In the genomic region with DNA sequence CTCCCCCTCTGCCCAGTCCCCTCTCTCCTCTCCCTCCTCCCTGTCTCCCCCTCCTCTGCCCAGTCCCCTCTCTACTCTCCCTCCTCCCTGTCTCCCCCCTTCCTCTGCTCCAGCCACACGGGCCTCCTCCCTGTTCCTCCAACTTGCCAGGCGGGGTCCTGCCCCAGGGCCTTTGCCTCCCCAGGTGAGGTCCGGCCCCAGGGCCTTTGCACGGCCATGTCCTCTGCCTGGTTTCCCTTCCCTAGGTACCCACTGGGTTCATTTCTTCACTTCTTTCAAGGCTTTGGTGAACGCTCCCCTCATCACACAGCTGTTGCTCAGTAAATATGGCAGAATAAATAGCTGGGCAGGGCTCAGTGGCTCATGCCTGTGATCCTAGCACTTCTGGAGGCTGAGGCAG, we compare ENCODE assay signal across 16 cellular contexts. TPM values are rescaled to one million over a fixed set of nuclear protein-coding genes. Genes with fewer than 3 reads are reported as not detected.
DNase-seq lines count a peak whose midpoint lies in the region; ATAC-seq, FAIRE-seq and TF ChIP-seq lines count a peak whose summit lies in the region.
"Had no signal": no experiment of that assay in that cellular context is flagged by ENCODE, and none has a peak within 500 bp of the region (broad histone marks: within the 10 kb centered on the region; RNA-seq: fewer than 3 reads in every experiment).

No MANE protein-coding gene starts in this region.

- H3K9me3 ChIP-seq in HepG2 (ENCODE audit: low read length) (no peaks in the 10 kb centered on the region), right lobe of liver (no peaks in the 10 kb centered on the region), K562 (replicated peaks; ENCODE audit: control insufficient read depth, insufficient read depth, low read depth, low read length) (no peaks in the 10 kb centered on the region), osteoblast (ENCODE audit: low read depth, low read length) (no peaks in the 10 kb centered on the region)

- H3K4me3 ChIP-seq in HepG2 (replicated peaks in 1 of 3; ENCODE audit: insufficient read depth in 1 of 3, low read depth in 2 of 3, low read length in 3 of 3) = no peak overlapping the region
- H3K4me3 ChIP-seq in right lobe of liver = no peak overlapping the region
- no peak overlapping the region for H3K4me3 ChIP-seq in K562
- H3K4me3 ChIP-seq in osteoblast (ENCODE audit: insufficient read depth, low read length) = no peak overlapping the region
- H3K4me3 ChIP-seq: GM23248 had no signal

- H3K36me3 ChIP-seq in HepG2 (replicated peaks in 1 of 2; ENCODE audit: control insufficient read depth in 1 of 2, insufficient read depth in 2 of 2, low read length in 2 of 2) = no peaks in the 10 kb centered on the region
- no peaks in the 10 kb centered on the region for H3K36me3 ChIP-seq in right lobe of liver
- no peaks in the 10 kb centered on the region for H3K36me3 ChIP-seq in K562 (ENCODE audit: control insufficient read depth, insufficient read depth, low read length)
- no peaks in the 10 kb centered on the region for H3K36me3 ChIP-seq in osteoblast (ENCODE audit: insufficient read depth, low read length)

- TF ChIP-seq EP300 in HepG2 (IDR thresholded peaks at IDR 0.05; ENCODE audit: low read depth in 2 of 2, low read length in 2 of 2) (no peak), HepG2 (CRISPR knock-in tag; IDR thresholded peaks at IDR 0.05; ENCODE audit: borderline replicate concordance) (no peak), K562 (IDR thresholded peaks at IDR 0.05; ENCODE audit: low read length) (no peak)

- no peak for ATAC-seq in HepG2
- ATAC-seq in right lobe of liver = no peak
- no peak for ATAC-seq in K562
- no peak for ATAC-seq in GM18868 (IDR thresholded peaks at IDR 0.05; ENCODE audit: unreplicated experiment)
- ATAC-seq: CD8-positive, alpha-beta T cell had no signal

- no peaks in the 10 kb centered on the region for H3K9me1 ChIP-seq in K562 (ENCODE audit: control insufficient read depth, insufficient read depth, low read length)

- 36% methylated on average over 5 of the region's 5 CpGs for WGBS in HepG2 (ENCODE audit: low lambda C conversion rate)
- WGBS in right lobe of liver (ENCODE audit: insufficient coverage, low coverage, low lambda C conversion rate, missing lambda C conversion rate) = 78% methylated on average over 5 of the region's 5 CpGs
- WGBS in K562 (ENCODE audit: insufficient coverage, low coverage, missing lambda C conversion rate) = 80% methylated on average over 4 of the region's 5 CpGs

- H3K79me2 ChIP-seq in HepG2 (ENCODE audit: insufficient read depth, low read length) = no peaks in the 10 kb centered on the region
- H3K79me2 ChIP-seq in K562 (ENCODE audit: control insufficient read depth, insufficient read depth, low read length) = no peaks in the 10 kb centered on the region
- no peaks in the 10 kb centered on the region for H3K79me2 ChIP-seq in osteoblast (ENCODE audit: insufficient read depth, low read length)

- POLR2A ChIA-PET in HepG2 (lab: Yijun Ruan, JAX) (no interaction called here), K562 (lab: Yijun Ruan, JAX) (no interaction called here)

- peaks cover 26% of the 10 kb centered on the region for H3K4me1 ChIP-seq in HepG2 (ENCODE audit: insufficient read depth, low read length)
- no peaks in the 10 kb centered on the region for H3K4me1 ChIP-seq in right lobe of liver
- H3K4me1 ChIP-seq in K562 (replicated peaks in 1 of 2; ENCODE audit: control insufficient read depth in 2 of 2, insufficient read depth in 2 of 2, low read length in 2 of 2) = peaks cover 0 to 32% of the 10 kb centered on the region in 2 experiments; a peak in 2 of 5 replicates
- peaks cover 4% of the 10 kb centered on the region for H3K4me1 ChIP-seq in osteoblast (ENCODE audit: insufficient read depth, low read length)

- H3K4me2 ChIP-seq in HepG2 (ENCODE audit: low read depth, low read length) = no peak overlapping the region
- no peak overlapping the region for H3K4me2 ChIP-seq in K562 (ENCODE audit: insufficient read depth, low read length)
- H3K4me2 ChIP-seq in osteoblast (ENCODE audit: insufficient read depth, low read length) = no peak overlapping the region

- DNase-seq in HepG2 (ENCODE audit: low spot score) = no peak
- no peak for DNase-seq in right lobe of liver
- DNase-seq in K562 (ENCODE audit: extremely low read depth in 1 of 4, low spot score in 3 of 4) = no peak
- DNase-seq in osteoblast (ENCODE audit: insufficient read length, low spot score, missing footprints) = peak; percentile 1
- DNase-seq in activated gamma-delta T cell (lab: John Stamatoyannopoulos, UW) = no peak
- DNase-seq in GOT3 (lab: John Stamatoyannopoulos, UW) = no peak
- DNase-seq: CD8-positive, alpha-beta T cell; COR-L47; DMS53; GF-D8; GM23248; H9 had no signal

- TF ChIP-seq POLR2A in HepG2 (IDR thresholded peaks at IDR 0.05; ENCODE audit: insufficient read depth in 1 of 2, low read depth in 2 of 2, low read length in 2 of 2) = no peak
- no peak for TF ChIP-seq POLR2A in right lobe of liver (IDR thresholded peaks at IDR 0.05)
- no peak for TF ChIP-seq POLR2A in K562 (conservative IDR thresholded peaks at IDR 0.05)

- TF ChIP-seq RAD21 in HepG2 (CRISPR knock-in tag; IDR thresholded peaks at IDR 0.05) (no peak), K562 (CRISPR knock-in tag; conservative IDR thresholded peaks at IDR 0.05 in 1 of 2, IDR thresholded peaks at IDR 0.05 in 1 of 2) (no peak)

- in situ Hi-C loops in HepG2 (cut with HindIII; ENCODE audit: extremely low pct_ligation_motif_present, low pct_unique_long_range_greater_than_20kb) = loop anchor here (5.0 kb wide), 1 partner anchor 150 kb away; no protein-coding TSS in a partner anchor
- in situ Hi-C loops in K562 (cut with MboI) = loop anchor here (25.0 kb wide), 1 partner anchor 465 kb away; the partner anchor contains the start of genes ATP5F1D, CBARP and MIDN

- H3K27ac ChIP-seq in HepG2 (ENCODE audit: extremely low read length, insufficient read depth, low read length) (no peak overlapping the region), right lobe of liver (no peak overlapping the region), K562 (ENCODE audit: extremely low read depth, low read depth, low read length) (no peak overlapping the region), osteoblast (ENCODE audit: low read depth, low read length) (no peak overlapping the region)
- H3K27ac ChIP-seq: GM23248 had no signal

- CTCF ChIA-PET in HepG2 (lab: Yijun Ruan, JAX; ENCODE audit: low intra/inter-chr PET ratio, low total read pairs) (interaction anchor here (0.9 kb wide), 1 partner anchor 10 kb away, joined by 3 read pairs; no protein-coding TSS in a partner anchor), K562 (lab: Yijun Ruan, JAX; ENCODE audit: low intra/inter-chr PET ratio) (interaction anchor here (0.7 to 3.5 kb wide), 2 partner anchors 27 to 147 kb away, joined by 3 to 74 read pairs; partner anchors contain the start of gene KISS1R)

- H2AFZ ChIP-seq in HepG2 (ENCODE audit: low read length) (no peak overlapping the region), K562 (ENCODE audit: low read depth, low read length) (no peak overlapping the region), osteoblast (ENCODE audit: low read length) (no peak overlapping the region)
- H2AFZ ChIP-seq: GM23248 had no signal

- no TSS peak for BruUV-seq in HepG2 (replicated peaks; lab: Mats Ljungman, UMichigan)
- BruUV-seq in K562 (replicated peaks; lab: Mats Ljungman, UMichigan) = no TSS peak

- FAIRE-seq in HepG2 (lab: Jason Lieb, UNC) (no peak), K562 (lab: Jason Lieb, UNC) (no peak)
- FAIRE-seq: A204.1 had no signal

- no peaks in the 10 kb centered on the region for H4K20me1 ChIP-seq in HepG2 (ENCODE audit: insufficient read depth, low read length)
- H4K20me1 ChIP-seq in K562 (replicated peaks; ENCODE audit: control insufficient read depth, insufficient read depth, low read length) = no peaks in the 10 kb centered on the region
- H4K20me1 ChIP-seq in osteoblast (ENCODE audit: insufficient read depth, low read length) = no peaks in the 10 kb centered on the region

- H3K9ac ChIP-seq in HepG2 (ENCODE audit: insufficient read depth, low read depth, low read length) (no peak overlapping the region), K562 (ENCODE audit: insufficient read depth in 1 of 2, low read depth in 2 of 2, low read length in 2 of 2) (peak overlapping the region in 1 of 2 experiments; percentile 71; a peak in 1 of 4 replicates)
- H3K9ac ChIP-seq: GM23248 had no signal

- H3K27me3 ChIP-seq in HepG2 (ENCODE audit: control insufficient read depth in 1 of 2, insufficient read depth in 2 of 2, low read length in 2 of 2) = no peaks in the 10 kb centered on the region; a peak in 1 of 5 replicates
- H3K27me3 ChIP-seq in right lobe of liver = no peaks in the 10 kb centered on the region
- no peaks in the 10 kb centered on the region for H3K27me3 ChIP-seq in K562 (ENCODE audit: control insufficient read depth in 2 of 2, insufficient read depth in 2 of 2, low read length in 2 of 2)
- no peaks in the 10 kb centered on the region for H3K27me3 ChIP-seq in osteoblast (ENCODE audit: insufficient read depth, low read length)

- TF ChIP-seq CTCF in HepG2 (CRISPR knock-in tag; IDR thresholded peaks at IDR 0.05) (no peak), right lobe of liver (IDR thresholded peaks at IDR 0.05) (no peak), K562 (IDR thresholded peaks at IDR 0.05 in 2 of 3, conservative IDR thresholded peaks at IDR 0.05 in 1 of 3; ENCODE audit: insufficient read depth in 2 of 3, low read depth in 1 of 3, low read length in 3 of 3) (no peak), osteoblast (IDR thresholded peaks at IDR 0.05; ENCODE audit: extremely low read depth, low read depth, low read length) (no peak)

- intact Hi-C loops in HepG2 (cut with micrococcal nuclease; ENCODE audit: unreplicated experiment) = loop anchor here (5.0 kb wide), 1 partner anchor 85 kb away; the partner anchor contains the start of gene CFD
- intact Hi-C loops in right lobe of liver (cut with DNase I) = no loop called here
- intact Hi-C loops in K562 (cut with micrococcal nuclease) = loop anchor here (5.0 kb wide), 1 partner anchor 210 kb away; the partner anchor contains the start of gene WDR18

RNA-seq across cellular contexts. Expression of gene MISP, which starts 21.1 kb away (rescaled TPM):
- 1.1 and 1.3 TPM in 2 replicates for total RNA-seq in HepG2 (2016; rRNA removed; fragmentation: Illumina TruSeq; extraction: Trizol)
- 0.30 and 0.35 TPM in 2 replicates for total RNA-seq in HepG2 (2016; cell fraction: cytosol; rRNA removed; fragmentation: Illumina TruSeq; extraction: Trizol; ENCODE audit: low read depth)
- total RNA-seq in HepG2 (2016; cell fraction: insoluble cytoplasmic fraction; rRNA removed; fragmentation: Illumina TruSeq; extraction: Trizol) = 0.77 and 1.3 TPM in 2 replicates
- 0.77 and 0.96 TPM in 2 replicates for total RNA-seq in HepG2 (2016; cell fraction: membrane; rRNA removed; fragmentation: Illumina TruSeq; extraction: Trizol)
- total RNA-seq in HepG2 (2016; cell fraction: nucleus; rRNA removed; fragmentation: Illumina TruSeq; extraction: Trizol) = 0.78 and 0.99 TPM in 2 replicates
- polyA plus RNA-seq in HepG2 (2011; rRNA removed) = 0.67 and 0.71 TPM in 2 replicates
- polyA plus RNA-seq in HepG2 (2011; cell fraction: cytosol; rRNA removed) = 0.53 and 0.71 TPM in 2 replicates
- polyA plus RNA-seq in HepG2 (2011; cell fraction: nucleus; rRNA removed) = 0.81 and 0.85 TPM in 2 replicates
- polyA plus RNA-seq in HepG2 (2012) = 2.1 and 3.1 TPM in 2 replicates
- polyA plus RNA-seq in HepG2 (2016; cell fraction: cytosol; fragmentation: Illumina TruSeq; extraction: Trizol; ENCODE audit: low read depth) = 0.23 and 0.32 TPM in 2 replicates
- 1.2 and 1.5 TPM in 2 replicates for polyA plus RNA-seq in HepG2 (2016; cell fraction: insoluble cytoplasmic fraction; fragmentation: Illumina TruSeq; extraction: Trizol; ENCODE audit: low read depth)
- 0.40 and 0.79 TPM in 2 replicates for polyA plus RNA-seq in HepG2 (2016; cell fraction: membrane; fragmentation: Illumina TruSeq; extraction: Trizol; ENCODE audit: low read depth)
- 1.2 and 1.6 TPM in 2 replicates for polyA plus RNA-seq in HepG2 (2016; cell fraction: nucleus; fragmentation: Illumina TruSeq; extraction: Trizol; ENCODE audit: insufficient read depth, low read depth)
- 1.2 and 37.0 TPM in 2 replicates for polyA minus RNA-seq in HepG2 (2011; rRNA and poly(A)+ RNA removed; ENCODE audit: low replicate concordance)
- polyA minus RNA-seq in HepG2 (2011; cell fraction: cytosol; rRNA and poly(A)+ RNA removed) = 0.62 and 0.99 TPM in 2 replicates
- polyA minus RNA-seq in HepG2 (2011; cell fraction: nucleus; rRNA and poly(A)+ RNA removed) = 0.37 and 0.39 TPM in 2 replicates
- under 1 TPM in 1 of 6 experiments, not detected in 5; 0.09 TPM for total RNA-seq in right lobe of liver
- total RNA-seq in K562 (2011; cell fraction: chromatin; rRNA removed; ENCODE audit: low replicate concordance) = not detected in 2 replicates
- not detected in 2 replicates for total RNA-seq in K562 (2011; cell fraction: nucleolus; rRNA removed)
- not detected in 2 replicates for total RNA-seq in K562 (2011; cell fraction: nucleoplasm; rRNA removed)
- 0.05 and 0.24 TPM in 2 replicates for total RNA-seq in K562 (2014; rRNA removed)
- not detected in 2 replicates for total RNA-seq in K562 (2014; rRNA removed; fragmentation: Illumina TruSeq; extraction: Trizol)
- total RNA-seq in K562 (2015; rRNA removed; fragmentation: Illumina TruSeq; extraction: Trizol) = not detected in 2 replicates
- 0.20 and 0.29 TPM in 2 replicates for total RNA-seq in K562 (2021)
- polyA plus RNA-seq in K562 (2011; rRNA removed) = 0.03 and 0.06 TPM in 2 replicates
- 0.10 and 0.13 TPM in 2 replicates for polyA plus RNA-seq in K562 (2011; cell fraction: cytosol; rRNA removed)
- polyA plus RNA-seq in K562 (2011; cell fraction: nucleus; rRNA removed) = 0.10 TPM in 1 of 2 replicates, not detected in the other
- polyA plus RNA-seq in K562 (2012) = 0.04 and 0.07 TPM in 2 replicates
- polyA plus RNA-seq in K562 (2014; fragmentation: Illumina TruSeq; extraction: Trizol) = not detected in 2 replicates
- polyA plus RNA-seq in K562 (2014; fragmentation: Nextera tagmentation; extraction: Ambion mirVana) = not detected
- 0.04 TPM in 1 of 2 replicates, not detected in the other for polyA plus RNA-seq in K562 (2014; rRNA removed)
- polyA minus RNA-seq in K562 (2011; rRNA and poly(A)+ RNA removed) = not detected in 2 replicates
- 0.55 TPM in 1 of 2 replicates, not detected in the other for polyA minus RNA-seq in K562 (2011; cell fraction: cytosol; rRNA and poly(A)+ RNA removed)
- not detected in 2 replicates for polyA minus RNA-seq in K562 (2011; cell fraction: nucleus; rRNA and poly(A)+ RNA removed)
- total RNA-seq in osteoblast = 0.36 and 0.59 TPM in 2 replicates
- total RNA-seq: CD8-positive, alpha-beta T cell; GM23248 had no signal
- polyA plus RNA-seq: CD14-positive monocyte, GM23248 had no signal

RNA-seq across cellular contexts. Expression of gene PTBP1, which starts 25.2 kb away (rescaled TPM):
- total RNA-seq in HepG2 (2016; rRNA removed; fragmentation: Illumina TruSeq; extraction: Trizol) = 188 and 195 TPM in 2 replicates
- total RNA-seq in HepG2 (2016; cell fraction: cytosol; rRNA removed; fragmentation: Illumina TruSeq; extraction: Trizol; ENCODE audit: low read depth) = 49.8 and 51.1 TPM in 2 replicates
- 161 and 198 TPM in 2 replicates for total RNA-seq in HepG2 (2016; cell fraction: insoluble cytoplasmic fraction; rRNA removed; fragmentation: Illumina TruSeq; extraction: Trizol)
- 106 and 109 TPM in 2 replicates for total RNA-seq in HepG2 (2016; cell fraction: membrane; rRNA removed; fragmentation: Illumina TruSeq; extraction: Trizol)
- 117 and 125 TPM in 2 replicates for total RNA-seq in HepG2 (2016; cell fraction: nucleus; rRNA removed; fragmentation: Illumina TruSeq; extraction: Trizol)
- polyA plus RNA-seq in HepG2 (2011; rRNA removed) = 288 and 314 TPM in 2 replicates
- polyA plus RNA-seq in HepG2 (2011; cell fraction: cytosol; rRNA removed) = 80.5 and 107 TPM in 2 replicates
- polyA plus RNA-seq in HepG2 (2011; cell fraction: nucleus; rRNA removed) = 339 and 475 TPM in 2 replicates
- polyA plus RNA-seq in HepG2 (2012) = 291 and 347 TPM in 2 replicates
- 51.1 and 55.1 TPM in 2 replicates for polyA plus RNA-seq in HepG2 (2016; cell fraction: cytosol; fragmentation: Illumina TruSeq; extraction: Trizol; ENCODE audit: low read depth)
- 208 and 235 TPM in 2 replicates for polyA plus RNA-seq in HepG2 (2016; cell fraction: insoluble cytoplasmic fraction; fragmentation: Illumina TruSeq; extraction: Trizol; ENCODE audit: low read depth)
- polyA plus RNA-seq in HepG2 (2016; cell fraction: membrane; fragmentation: Illumina TruSeq; extraction: Trizol; ENCODE audit: low read depth) = 112 TPM in 2 replicates
- 264 and 280 TPM in 2 replicates for polyA plus RNA-seq in HepG2 (2016; cell fraction: nucleus; fragmentation: Illumina TruSeq; extraction: Trizol; ENCODE audit: insufficient read depth, low read depth)
- 302 and 434 TPM in 2 replicates for polyA minus RNA-seq in HepG2 (2011; rRNA and poly(A)+ RNA removed; ENCODE audit: low replicate concordance)
- 155 and 182 TPM in 2 replicates for polyA minus RNA-seq in HepG2 (2011; cell fraction: cytosol; rRNA and poly(A)+ RNA removed)
- polyA minus RNA-seq in HepG2 (2011; cell fraction: nucleus; rRNA and poly(A)+ RNA removed) = 142 and 164 TPM in 2 replicates
- 100 to 1,000 TPM in 5 of 6 experiments, 10 to 100 TPM in 1; 91.1 to 150 (median 129) TPM for total RNA-seq in right lobe of liver
- 327 and 692 TPM in 2 replicates for total RNA-seq in K562 (2011; cell fraction: chromatin; rRNA removed; ENCODE audit: low replicate concordance)
- total RNA-seq in K562 (2011; cell fraction: nucleolus; rRNA removed) = 382 and 389 TPM in 2 replicates
- 336 and 353 TPM in 2 replicates for total RNA-seq in K562 (2011; cell fraction: nucleoplasm; rRNA removed)
- 237 and 443 TPM in 2 replicates for total RNA-seq in K562 (2014; rRNA removed)
- total RNA-seq in K562 (2014; rRNA removed; fragmentation: Illumina TruSeq; extraction: Trizol) = 234 TPM in 2 replicates
- 183 and 187 TPM in 2 replicates for total RNA-seq in K562 (2015; rRNA removed; fragmentation: Illumina TruSeq; extraction: Trizol)
- total RNA-seq in K562 (2021) = 751 and 759 TPM in 2 replicates
- polyA plus RNA-seq in K562 (2011; rRNA removed) = 131 and 357 TPM in 2 replicates
- polyA plus RNA-seq in K562 (2011; cell fraction: cytosol; rRNA removed) = 138 and 245 TPM in 2 replicates
- polyA plus RNA-seq in K562 (2011; cell fraction: nucleus; rRNA removed) = 683 and 1,149 TPM in 2 replicates
- polyA plus RNA-seq in K562 (2012) = 757 and 849 TPM in 2 replicates
- polyA plus RNA-seq in K562 (2014; fragmentation: Illumina TruSeq; extraction: Trizol) = 413 and 465 TPM in 2 replicates
- polyA plus RNA-seq in K562 (2014; fragmentation: Nextera tagmentation; extraction: Ambion mirVana) = 10 to 100 TPM; 14.0 to 18.1 TPM
- polyA plus RNA-seq in K562 (2014; rRNA removed) = 291 and 296 TPM in 2 replicates
- polyA minus RNA-seq in K562 (2011; rRNA and poly(A)+ RNA removed) = 127 and 175 TPM in 2 replicates
- 353 and 383 TPM in 2 replicates for polyA minus RNA-seq in K562 (2011; cell fraction: cytosol; rRNA and poly(A)+ RNA removed)
- 242 and 246 TPM in 2 replicates for polyA minus RNA-seq in K562 (2011; cell fraction: nucleus; rRNA and poly(A)+ RNA removed)
- 106 and 124 TPM in 2 replicates for total RNA-seq in osteoblast

RNA-seq across cellular contexts. Expression of gene PLPPR3, which starts 49.7 kb away (rescaled TPM):
- total RNA-seq in HepG2 (2016; rRNA removed; fragmentation: Illumina TruSeq; extraction: Trizol) (0.07 TPM in 1 of 2 replicates, not detected in the other), right lobe of liver (not detected), K562 (2014; rRNA removed) (28.6 and 30.5 TPM in 2 replicates), K562 (2014; rRNA removed; fragmentation: Illumina TruSeq; extraction: Trizol) (1.8 and 2.3 TPM in 2 replicates), K562 (2015; rRNA removed; fragmentation: Illumina TruSeq; extraction: Trizol) (8.6 and 10.1 TPM in 2 replicates), K562 (2021) (40.4 and 48.2 TPM in 2 replicates), osteoblast (0.36 TPM in 1 of 2 replicates, not detected in the other)
- total RNA-seq in HepG2 (2016; cell fraction: cytosol; rRNA removed; fragmentation: Illumina TruSeq; extraction: Trizol; ENCODE audit: low read depth) = not detected in 2 replicates
- 0.09 TPM in 1 of 2 replicates, not detected in the other for total RNA-seq in HepG2 (2016; cell fraction: insoluble cytoplasmic fraction; rRNA removed; fragmentation: Illumina TruSeq; extraction: Trizol)
- not detected in 2 replicates for total RNA-seq in HepG2 (2016; cell fraction: membrane; rRNA removed; fragmentation: Illumina TruSeq; extraction: Trizol)
- not detected in 2 replicates for total RNA-seq in HepG2 (2016; cell fraction: nucleus; rRNA removed; fragmentation: Illumina TruSeq; extraction: Trizol)
- polyA plus RNA-seq in HepG2 (2011; rRNA removed) (0.16 and 0.17 TPM in 2 replicates), K562 (2011; rRNA removed) (12.8 and 19.0 TPM in 2 replicates), K562 (2014; fragmentation: Illumina TruSeq; extraction: Trizol) (2.2 and 7.8 TPM in 2 replicates), K562 (2014; fragmentation: Nextera tagmentation; extraction: Ambion mirVana) (under 1 TPM; 0.01 to 0.08 TPM), K562 (2014; rRNA removed) (19.4 and 21.8 TPM in 2 replicates)
- 0.14 and 0.19 TPM in 2 replicates for polyA plus RNA-seq in HepG2 (2011; cell fraction: cytosol; rRNA removed)
- 0.19 and 0.34 TPM in 2 replicates for polyA plus RNA-seq in HepG2 (2011; cell fraction: nucleus; rRNA removed)
- 0.27 TPM in 1 of 2 replicates, not detected in the other for polyA plus RNA-seq in HepG2 (2012)
- not detected in 2 replicates for polyA plus RNA-seq in HepG2 (2016; cell fraction: cytosol; fragmentation: Illumina TruSeq; extraction: Trizol; ENCODE audit: low read depth)
- polyA plus RNA-seq in HepG2 (2016; cell fraction: insoluble cytoplasmic fraction; fragmentation: Illumina TruSeq; extraction: Trizol; ENCODE audit: low read depth) = not detected in 2 replicates
- not detected in 2 replicates for polyA plus RNA-seq in HepG2 (2016; cell fraction: membrane; fragmentation: Illumina TruSeq; extraction: Trizol; ENCODE audit: low read depth)
- polyA plus RNA-seq in HepG2 (2016; cell fraction: nucleus; fragmentation: Illumina TruSeq; extraction: Trizol; ENCODE audit: insufficient read depth, low read depth) = not detected in 2 replicates
- polyA minus RNA-seq in HepG2 (2011; rRNA and poly(A)+ RNA removed; ENCODE audit: low replicate concordance) = 0.16 and 0.22 TPM in 2 replicates
- polyA minus RNA-seq in HepG2 (2011; cell fraction: cytosol; rRNA and poly(A)+ RNA removed) = not detected in 2 replicates
- polyA minus RNA-seq in HepG2 (2011; cell fraction: nucleus; rRNA and poly(A)+ RNA removed) = not detected in 2 replicates
- total RNA-seq in K562 (2011; cell fraction: chromatin; rRNA removed; ENCODE audit: low replicate concordance) = 6.7 and 37.1 TPM in 2 replicates
- 62.2 and 83.4 TPM in 2 replicates for total RNA-seq in K562 (2011; cell fraction: nucleolus; rRNA removed)
- total RNA-seq in K562 (2011; cell fraction: nucleoplasm; rRNA removed) = 28.0 and 30.4 TPM in 2 replicates
- 25.3 and 82.8 TPM in 2 replicates for polyA plus RNA-seq in K562 (2011; cell fraction: cytosol; rRNA removed)
- polyA plus RNA-seq in K562 (2011; cell fraction: nucleus; rRNA removed) = 24.4 and 43.1 TPM in 2 replicates
- polyA plus RNA-seq in K562 (2012) = 23.2 and 35.5 TPM in 2 replicates
- polyA minus RNA-seq in K562 (2011; rRNA and poly(A)+ RNA removed) = 9.9 and 23.4 TPM in 2 replicates
- 46.2 and 51.7 TPM in 2 replicates for polyA minus RNA-seq in K562 (2011; cell fraction: cytosol; rRNA and poly(A)+ RNA removed)
- 7.9 and 8.1 TPM in 2 replicates for polyA minus RNA-seq in K562 (2011; cell fraction: nucleus; rRNA and poly(A)+ RNA removed)
- total RNA-seq: CD8-positive, alpha-beta T cell; HT1080 had no signal
- polyA plus RNA-seq: CD14-positive monocyte, GM23248 had no signal

RNA-seq across cellular contexts. Expression of gene AZU1, which starts 55.6 kb away (rescaled TPM):
- total RNA-seq in HepG2 (2016; rRNA removed; fragmentation: Illumina TruSeq; extraction: Trizol) = not detected in 2 replicates
- total RNA-seq in HepG2 (2016; cell fraction: cytosol; rRNA removed; fragmentation: Illumina TruSeq; extraction: Trizol; ENCODE audit: low read depth) = not detected in 2 replicates
- not detected in 2 replicates for total RNA-seq in HepG2 (2016; cell fraction: insoluble cytoplasmic fraction; rRNA removed; fragmentation: Illumina TruSeq; extraction: Trizol)
- total RNA-seq in HepG2 (2016; cell fraction: membrane; rRNA removed; fragmentation: Illumina TruSeq; extraction: Trizol) = not detected in 2 replicates
- total RNA-seq in HepG2 (2016; cell fraction: nucleus; rRNA removed; fragmentation: Illumina TruSeq; extraction: Trizol) = not detected in 2 replicates
- 0.08 TPM in 1 of 2 replicates, not detected in the other for polyA plus RNA-seq in HepG2 (2011; rRNA removed)
- polyA plus RNA-seq in HepG2 (2011; cell fraction: cytosol; rRNA removed) = not detected in 2 replicates
- not detected in 2 replicates for polyA plus RNA-seq in HepG2 (2011; cell fraction: nucleus; rRNA removed)
- polyA plus RNA-seq in HepG2 (2012) = not detected in 2 replicates
- not detected in 2 replicates for polyA plus RNA-seq in HepG2 (2016; cell fraction: cytosol; fragmentation: Illumina TruSeq; extraction: Trizol; ENCODE audit: low read depth)
- not detected in 2 replicates for polyA plus RNA-seq in HepG2 (2016; cell fraction: insoluble cytoplasmic fraction; fragmentation: Illumina TruSeq; extraction: Trizol; ENCODE audit: low read depth)
- polyA plus RNA-seq in HepG2 (2016; cell fraction: membrane; fragmentation: Illumina TruSeq; extraction: Trizol; ENCODE audit: low read depth) = not detected in 2 replicates
- not detected in 2 replicates for polyA plus RNA-seq in HepG2 (2016; cell fraction: nucleus; fragmentation: Illumina TruSeq; extraction: Trizol; ENCODE audit: insufficient read depth, low read depth)
- polyA minus RNA-seq in HepG2 (2011; rRNA and poly(A)+ RNA removed; ENCODE audit: low replicate concordance) = not detected in 2 replicates
- not detected in 2 replicates for polyA minus RNA-seq in HepG2 (2011; cell fraction: cytosol; rRNA and poly(A)+ RNA removed)
- polyA minus RNA-seq in HepG2 (2011; cell fraction: nucleus; rRNA and poly(A)+ RNA removed) = not detected in 2 replicates
- total RNA-seq in right lobe of liver = 1 to 10 TPM in 2 of 6 experiments, under 1 TPM in 1, not detected in 3; 0.15 to 3.6 (median 1.8) TPM
- 3.4 and 6.7 TPM in 2 replicates for total RNA-seq in K562 (2011; cell fraction: chromatin; rRNA removed; ENCODE audit: low replicate concordance)
- total RNA-seq in K562 (2011; cell fraction: nucleolus; rRNA removed) = 4.3 and 4.6 TPM in 2 replicates
- 3.1 and 6.0 TPM in 2 replicates for total RNA-seq in K562 (2011; cell fraction: nucleoplasm; rRNA removed)
- 0.33 and 0.73 TPM in 2 replicates for total RNA-seq in K562 (2014; rRNA removed)
- not detected in 2 replicates for total RNA-seq in K562 (2014; rRNA removed; fragmentation: Illumina TruSeq; extraction: Trizol)
- total RNA-seq in K562 (2015; rRNA removed; fragmentation: Illumina TruSeq; extraction: Trizol) = 0.19 and 0.29 TPM in 2 replicates
- total RNA-seq in K562 (2021) = 1.4 and 1.7 TPM in 2 replicates
- 0.39 and 0.87 TPM in 2 replicates for polyA plus RNA-seq in K562 (2011; rRNA removed)
- polyA plus RNA-seq in K562 (2011; cell fraction: cytosol; rRNA removed) = 0.60 and 0.94 TPM in 2 replicates
- polyA plus RNA-seq in K562 (2011; cell fraction: nucleus; rRNA removed) = 6.4 and 9.5 TPM in 2 replicates
- polyA plus RNA-seq in K562 (2012) = 1.5 and 9.7 TPM in 2 replicates
- 0.45 and 0.51 TPM in 2 replicates for polyA plus RNA-seq in K562 (2014; fragmentation: Illumina TruSeq; extraction: Trizol)
- polyA plus RNA-seq in K562 (2014; fragmentation: Nextera tagmentation; extraction: Ambion mirVana) = not detected
- 1.9 and 3.3 TPM in 2 replicates for polyA plus RNA-seq in K562 (2014; rRNA removed)
- polyA minus RNA-seq in K562 (2011; rRNA and poly(A)+ RNA removed) = not detected in 2 replicates
- polyA minus RNA-seq in K562 (2011; cell fraction: cytosol; rRNA and poly(A)+ RNA removed) = 1.1 TPM in 1 of 2 replicates, not detected in the other
- polyA minus RNA-seq in K562 (2011; cell fraction: nucleus; rRNA and poly(A)+ RNA removed) = 0.78 and 0.81 TPM in 2 replicates
- not detected in 2 replicates for total RNA-seq in osteoblast
- total RNA-seq: GM23248, HT1080 had no signal
- polyA plus RNA-seq: GM23248 had no signal

Comparison
In these comparisons a context has a peak if more than half of its experiments do, and no peak if none do; other contexts are left out.
1. intact Hi-C loops: an anchor here in HepG2 (5.0 kb wide) and K562 (5.0 kb wide); none called in right lobe of liver.
2. Of the 241 proteins assayed by ChIP-seq in both HepG2 and K562: peak only in HepG2: CHD4 and ZNF263; only in K562: PTBP1 and ZNF121; in both: none; in neither: 236; mixed calls (peak in some experiments, not most) for 1.